1 cellular context compared by ENCODE assay signal in genomic region chr5:92560698-92561361, GRCh38.
TF ChIP-seq lines count a peak whose summit lies in the region.

No MANE protein-coding gene starts in this region.

TF ChIP-seq in HEK293, 187 proteins besides CTCF, POLR2A, EP300 and RAD21 (continued from another document and continues in another):
- TF ChIP-seq ZNF692 (tag by site-specific recombination; IDR thresholded peaks at IDR 0.05) (peak; percentile 90), ZNF518A (tag by site-specific recombination; conservative IDR thresholded peaks at IDR 0.05; ENCODE audit: low read depth) (no peak), KLF1 (tag by site-specific recombination; IDR thresholded peaks at IDR 0.05) (0 out of 2 replicates have a peak, but pooled peaks have one; percentile 16), ZNF558 (tag by site-specific recombination; IDR thresholded peaks at IDR 0.05) (no peak), ZNF202 (tag by site-specific recombination; IDR thresholded peaks at IDR 0.05; ENCODE audit: borderline replicate concordance) (no peak), TRIM28 (IDR thresholded peaks at IDR 0.05; ENCODE audit: borderline replicate concordance, low read length) (no peak), PRDM4 (tag by site-specific recombination; IDR thresholded peaks at IDR 0.05) (0 out of 2 replicates have a peak, but pooled peaks have one; percentile 45), ZNF670 (tag by site-specific recombination; IDR thresholded peaks at IDR 0.05; ENCODE audit: low read depth) (no peak), ZNF777 (tag by site-specific recombination; IDR thresholded peaks at IDR 0.05; ENCODE audit: borderline replicate concordance) (no peak), ZNF747 (tag by site-specific recombination; IDR thresholded peaks at IDR 0.05) (no peak), ZNF366 (tag by site-specific recombination; conservative IDR thresholded peaks at IDR 0.05) (peak; percentile 24; the same call in 1 of the 2 replicates), ZBTB7A (tag by site-specific recombination; IDR thresholded peaks at IDR 0.05; ENCODE audit: low read depth) (no peak), MZF1 (tag by site-specific recombination; IDR thresholded peaks at IDR 0.05; ENCODE audit: borderline replicate concordance) (0 out of 2 replicates have a peak, but pooled peaks have one; percentile 24), ZFP3 (tag by site-specific recombination; IDR thresholded peaks at IDR 0.05; ENCODE audit: low read depth) (no peak), ZXDB (tag by site-specific recombination; IDR thresholded peaks at IDR 0.05) (peak; percentile 55), ZNF555 (tag by site-specific recombination; conservative IDR thresholded peaks at IDR 0.05) (no peak), TSHZ1 (tag by site-specific recombination; IDR thresholded peaks at IDR 0.05; ENCODE audit: borderline replicate concordance) (no peak), ZNF292 (tag by site-specific recombination; IDR thresholded peaks at IDR 0.05; ENCODE audit: borderline replicate concordance, low read depth) (no peak), KLF9 (tag by site-specific recombination; IDR thresholded peaks at IDR 0.05; ENCODE audit: low read depth) (no peak), ZNF18 (tag by site-specific recombination; IDR thresholded peaks at IDR 0.05) (no peak; the same call in 1 of the 2 replicates), SP3 (tag by site-specific recombination; IDR thresholded peaks at IDR 0.05) (no peak), ZNF600 (tag by site-specific recombination; IDR thresholded peaks at IDR 0.05) (0 out of 2 replicates have a peak, but pooled peaks have one; percentile 40), ZNF404 (tag by site-specific recombination; IDR thresholded peaks at IDR 0.05) (no peak), WT1 (tag by site-specific recombination; IDR thresholded peaks at IDR 0.05) (peak; percentile 86), MEIS1 (CRISPR knock-in tag; IDR thresholded peaks at IDR 0.05; ENCODE audit: borderline replicate concordance) (no peak), IKZF3 (tag by site-specific recombination; IDR thresholded peaks at IDR 0.05) (peak; percentile 79), SP7 (tag by site-specific recombination; IDR thresholded peaks at IDR 0.05) (0 out of 2 replicates have a peak, but pooled peaks have one; percentile 7), ZNF302 (tag by site-specific recombination; IDR thresholded peaks at IDR 0.05; ENCODE audit: low read depth) (no peak), ZFHX2 (tag by site-specific recombination; conservative IDR thresholded peaks at IDR 0.05) (no peak), ATF2 (tag by site-specific recombination; IDR thresholded peaks at IDR 0.05; ENCODE audit: low read depth) (no peak), EGR2 (tag by site-specific recombination; IDR thresholded peaks at IDR 0.05; ENCODE audit: low read depth) (no peak), ZNF184 (tag by site-specific recombination; IDR thresholded peaks at IDR 0.05) (no peak), SETDB1 (IDR thresholded peaks at IDR 0.05; ENCODE audit: insufficient read length, low read length) (no peak), PATZ1 (tag by site-specific recombination; IDR thresholded peaks at IDR 0.05) (peak; percentile 65), FEZF1 (tag by site-specific recombination; IDR thresholded peaks at IDR 0.05) (peak; percentile 25; the same call in 1 of the 2 replicates), GLIS1 (tag by site-specific recombination; IDR thresholded peaks at IDR 0.05) (peak; percentile 74), ZNF391 (tag by site-specific recombination; IDR thresholded peaks at IDR 0.05; ENCODE audit: borderline replicate concordance, low read depth) (peak; percentile 44; the same call in 1 of the 2 replicates), ZNF623 (tag by site-specific recombination; IDR thresholded peaks at IDR 0.05) (no peak), ZNF561 (tag by site-specific recombination; IDR thresholded peaks at IDR 0.05; ENCODE audit: borderline replicate concordance) (no peak), ZNF16 (tag by site-specific recombination; IDR thresholded peaks at IDR 0.05; ENCODE audit: low read depth) (no peak), ZNF449 (tag by site-specific recombination; IDR thresholded peaks at IDR 0.05) (no peak)
